23 cellular contexts compared by ENCODE assay signal in genomic region chr5:174573210-174574014, GRCh38.
DNase-seq lines count a peak whose midpoint lies in the region; ATAC-seq, FAIRE-seq and TF ChIP-seq lines count a peak whose summit lies in the region.
"Had no signal": no experiment of that assay in that cellular context is flagged by ENCODE, and none has a peak within 500 bp of the region (broad histone marks: within the 10 kb centered on the region; RNA-seq: fewer than 3 reads in every experiment).

No MANE protein-coding gene starts in this region.

- no peak overlapping the region for H3K4me3 Mint-ChIP-seq in activated naive CD8-positive, alpha-beta T cell treated with anti-CD3 and anti-CD28 coated beads for 36 hours
- H3K4me3 Mint-ChIP-seq: CD4-positive, alpha-beta T cell; GM23338 had no signal

- H2BK20ac ChIP-seq in IMR-90 (ENCODE audit: low read depth, low read length): peak overlapping the region; percentile 30; the same call in 1 of the 2 replicates
- no peak overlapping the region for H2BK20ac ChIP-seq in H1 (ENCODE audit: low read length)

- H4K91ac ChIP-seq in IMR-90 (ENCODE audit: insufficient read depth, low read depth, low read length): peak overlapping the region; percentile 6; the same call in 1 of the 2 replicates
- no peak overlapping the region for H4K91ac ChIP-seq in H1 (replicated peaks; ENCODE audit: insufficient read length, low read length)
- peak overlapping the region; percentile 87 for H4K91ac ChIP-seq in trophoblast cell (ENCODE audit: low read depth, low read length)

- peak overlapping the region; percentile 27; the same call in 1 of the 2 replicates for H3K14ac ChIP-seq in IMR-90 (replicated peaks; ENCODE audit: low read depth, low read length)
- no peak overlapping the region for H3K14ac ChIP-seq in H1 (ENCODE audit: insufficient read length)
- H3K14ac ChIP-seq in trophoblast cell (ENCODE audit: low read length): peak overlapping the region; percentile 38

- no peak overlapping the region; the same call in 1 of the 2 replicates for H3K18ac ChIP-seq in IMR-90 (ENCODE audit: low read depth, low read length)
- peak overlapping the region; percentile 6; the same call in 1 of the 2 replicates for H3K18ac ChIP-seq in H1 (ENCODE audit: extremely low read depth, low read length)
- peak overlapping the region; percentile 20 for H3K18ac ChIP-seq in mesendoderm (ENCODE audit: low read length)
- peak overlapping the region; percentile 3 for H3K18ac ChIP-seq in trophoblast cell (ENCODE audit: low read length)

- DNase-seq in IMR-90: peak; percentile 19
- DNase-seq in H1 (ENCODE audit: low read depth in 1 of 2, low spot score in 2 of 2): no peak
- DNase-seq in mesendoderm: no peak
- DNase-seq in trophoblast cell: no peak
- no peak for DNase-seq in activated naive CD8-positive, alpha-beta T cell treated with anti-CD3 and anti-CD28 coated beads for 36 hours
- DNase-seq in NCI-H524 treated with DMSO at 0.1 percent for 48 hours (lab: John Stamatoyannopoulos, UW): no peak
- DNase-seq: CD4-positive, alpha-beta T cell; COR-L47; DMS 273 treated with DMSO at 0.1 percent for 48 hours; DMS79 treated with DMSO at 0.1 percent for 48 hours; KG1; NCI-H1092 treated with DMSO at 0.1 percent for 48 hours; NCI-H1436 treated with DMSO at 0.1 percent for 48 hours; NCI-H1930; NCI-H226; NCI-H510A treated with DMSO at 0.1 percent for 48 hours; NCI-H774; Peyer's patch; SW 1271 had no signal

- no peak overlapping the region for H3K27ac Mint-ChIP-seq in activated naive CD8-positive, alpha-beta T cell treated with anti-CD3 and anti-CD28 coated beads for 36 hours
- H3K27ac Mint-ChIP-seq: CD4-positive, alpha-beta T cell; GM23338 had no signal

- H3K23ac ChIP-seq in IMR-90 (ENCODE audit: low read depth, low read length) (no peak overlapping the region), H1 (ENCODE audit: insufficient read length) (no peak overlapping the region), mesendoderm (ENCODE audit: low read length) (no peak overlapping the region), trophoblast cell (ENCODE audit: low read length) (no peak overlapping the region)

- no peak for TF ChIP-seq EP300 in H1 (IDR thresholded peaks at IDR 0.05; ENCODE audit: borderline replicate concordance in 1 of 2, low read depth in 2 of 2, low read length in 2 of 2)

- 25% methylated on average over 3 of the region's 14 CpGs; no CpG with 5 or more reads in 1 of the 2 experiments for WGBS in IMR-90 (ENCODE audit: extremely low coverage in 2 of 2, insufficient read length in 1 of 2), 2 experiments
- WGBS in H1 (ENCODE audit: extremely low coverage in 1 of 2, insufficient coverage in 1 of 2, insufficient read length in 1 of 2, insufficient replicate concordance in 2 of 2, low coverage in 1 of 2, low lambda C conversion rate in 2 of 2, missing lambda C conversion rate in 1 of 2), 2 experiments: 81% methylated on average over 14 of the region's 14 CpGs; no CpG with 5 or more reads in 1 of the 2 experiments
- no CpG with 5 or more reads among the region's 14 CpGs for WGBS in mesendoderm (ENCODE audit: extremely low coverage, insufficient coverage, low lambda C conversion rate)
- no CpG with 5 or more reads among the region's 14 CpGs for WGBS in trophoblast cell (ENCODE audit: extremely low coverage, insufficient coverage, insufficient read length)

- H3K27me3 ChIP-seq in IMR-90 (ENCODE audit: control insufficient read depth, insufficient read depth, low read length) (no peaks in the 10 kb centered on the region), H1 (replicated peaks in 1 of 4; ENCODE audit: control insufficient read depth in 3 of 4, extremely low read depth in 1 of 4, insufficient read depth in 3 of 4, low read length in 3 of 4) (no peaks in the 10 kb centered on the region), mesendoderm (ENCODE audit: insufficient read depth, low read length, poor library complexity) (no peaks in the 10 kb centered on the region), trophoblast cell (ENCODE audit: insufficient read depth, low read length) (no peaks in the 10 kb centered on the region)
- H3K27me3 ChIP-seq: BLaER1, Peyer's patch had no signal

- in situ Hi-C loops in IMR-90 (cut with MboI; ENCODE audit: low sequenced_read_pairs): no loop called here

- no TSS peak for BruUV-seq in IMR-90 (replicated peaks; lab: Mats Ljungman, UMichigan)

- H3K36me3 Mint-ChIP-seq in activated naive CD8-positive, alpha-beta T cell treated with anti-CD3 and anti-CD28 coated beads for 36 hours: no peaks in the 10 kb centered on the region

- H2BK12ac ChIP-seq in H1 (ENCODE audit: low read depth, low read length) (no peak overlapping the region), trophoblast cell (ENCODE audit: low read length) (peak overlapping the region; percentile 96)

- FAIRE-seq in H1 (lab: Jason Lieb, UNC): no peak

- no peaks in the 10 kb centered on the region for H3K9me3 ChIP-seq in IMR-90 (ENCODE audit: control insufficient read depth, insufficient read depth, low read length)
- no peaks in the 10 kb centered on the region for H3K9me3 ChIP-seq in H1 (ENCODE audit: insufficient read depth in 2 of 2, low read depth in 1 of 2, low read length in 1 of 2)
- no peaks in the 10 kb centered on the region for H3K9me3 ChIP-seq in trophoblast cell (ENCODE audit: insufficient read depth, low read depth, low read length)
- H3K9me3 ChIP-seq: BLaER1, Peyer's patch had no signal

- no peaks in the 10 kb centered on the region for H4K20me1 ChIP-seq in IMR-90 (ENCODE audit: insufficient read depth, low read length)
- no peaks in the 10 kb centered on the region for H4K20me1 ChIP-seq in H1 (replicated peaks in 1 of 2; ENCODE audit: control insufficient read depth in 1 of 2, insufficient read depth in 2 of 2, low read length in 2 of 2)
- H4K20me1 ChIP-seq: BLaER1 had no signal

- no peak overlapping the region for H2AK9ac ChIP-seq in IMR-90 (replicated peaks; ENCODE audit: low read depth, low read length, poor library complexity)

- H4K12ac ChIP-seq in trophoblast cell (ENCODE audit: low read depth, low read length): no peak overlapping the region

- no peak overlapping the region for H3K56ac ChIP-seq in IMR-90 (ENCODE audit: extremely low read depth, insufficient read depth, low read length)
- H3K56ac ChIP-seq in H1 (replicated peaks; ENCODE audit: insufficient read length, low read depth, low read length): no peak overlapping the region
- H3K56ac ChIP-seq in mesendoderm (ENCODE audit: low read length): no peak overlapping the region

- no peaks in the 10 kb centered on the region for H3K4me1 Mint-ChIP-seq in activated naive CD8-positive, alpha-beta T cell treated with anti-CD3 and anti-CD28 coated beads for 36 hours

- H3K79me2 ChIP-seq in H1 (ENCODE audit: control insufficient read depth in 1 of 2, insufficient read depth in 2 of 2, low read length in 2 of 2): no peaks in the 10 kb centered on the region
- H3K79me2 ChIP-seq in mesendoderm (ENCODE audit: control insufficient read depth, insufficient read depth, low read length): no peaks in the 10 kb centered on the region
- H3K79me2 ChIP-seq in trophoblast cell (ENCODE audit: control insufficient read depth, insufficient read depth, low read length, poor library complexity): peaks cover 3% of the 10 kb centered on the region

- H3K79me1 ChIP-seq in IMR-90 (ENCODE audit: low read depth in 1 of 2, low read length in 2 of 2): no peaks in the 10 kb centered on the region
- H3K79me1 ChIP-seq in H1 (ENCODE audit: low read depth, low read length): no peaks in the 10 kb centered on the region
- H3K79me1 ChIP-seq in mesendoderm (ENCODE audit: low read length): no peaks in the 10 kb centered on the region
- peaks cover 23% of the 10 kb centered on the region for H3K79me1 ChIP-seq in trophoblast cell (ENCODE audit: low read length)

- H2BK120ac ChIP-seq in IMR-90 (ENCODE audit: low read depth, low read length): peak overlapping the region; percentile 63
- no peak overlapping the region for H2BK120ac ChIP-seq in H1 (replicated peaks; ENCODE audit: low read depth, low read length)
- H2BK120ac ChIP-seq in mesendoderm (ENCODE audit: low read depth, low read length): peak overlapping the region; percentile 73
- H2BK120ac ChIP-seq in trophoblast cell (ENCODE audit: insufficient read depth, low read length, poor library complexity): peak overlapping the region; percentile 59

- H3K4me3 ChIP-seq in IMR-90 (ENCODE audit: insufficient read depth, low read depth, low read length) (no peak overlapping the region), H1 (ENCODE audit: extremely low read depth in 1 of 4, insufficient read depth in 2 of 4, low read depth in 3 of 4, low read length in 4 of 4) (no peak overlapping the region), mesendoderm (ENCODE audit: low read length) (no peak overlapping the region), trophoblast cell (ENCODE audit: low read depth, low read length) (no peak overlapping the region)
- H3K4me3 ChIP-seq: BLaER1, GM23338, Peyer's patch had no signal

- H3K27ac ChIP-seq in IMR-90 (ENCODE audit: insufficient read depth, low read length): no peak overlapping the region
- no peak overlapping the region for H3K27ac ChIP-seq in H1 (ENCODE audit: low read depth, low read length)
- H3K27ac ChIP-seq in mesendoderm (ENCODE audit: low read depth, low read length): no peak overlapping the region
- H3K27ac ChIP-seq in trophoblast cell (ENCODE audit: low read depth, low read length): no peak overlapping the region
- H3K27ac ChIP-seq: BLaER1, Peyer's patch had no signal

- intact Hi-C loops in IMR-90 (cut with micrococcal nuclease): loop anchor here (2.0 to 5.0 kb wide), 2 partner anchors 151 to 164 kb away; partner anchors contain the start of gene MSX2

- CTCF ChIA-PET in IMR-90 (lab: Yijun Ruan, JAX) (interaction anchor here (1.3 kb wide), 2 partner anchors 27 to 109 kb away, joined by 3 read pairs; no protein-coding TSS in a partner anchor), H1 (lab: Charles Lee; ENCODE audit: partially characterized antibody) (interaction anchor here (1.1 to 4.2 kb wide), 7 partner anchors 8 to 160 kb away, joined by 3 to 16 read pairs (median 4); no protein-coding TSS in a partner anchor)

- H3K27me3 Mint-ChIP-seq in activated naive CD8-positive, alpha-beta T cell treated with anti-CD3 and anti-CD28 coated beads for 36 hours: peaks cover 11% of the 10 kb centered on the region

- H4K8ac ChIP-seq in IMR-90 (ENCODE audit: low read depth in 2 of 2, low read length in 2 of 2): peak overlapping the region; percentile 7 to 20; a peak in 1 of 4 replicates
- no peak overlapping the region; the same call in 1 of the 2 replicates for H4K8ac ChIP-seq in H1 (ENCODE audit: extremely low read depth, insufficient read depth, low read length)
- H4K8ac ChIP-seq in mesendoderm (ENCODE audit: low read depth, low read length): no peak overlapping the region
- peak overlapping the region; percentile 72 for H4K8ac ChIP-seq in trophoblast cell (ENCODE audit: low read depth, low read length)

- H3K36me3 ChIP-seq in IMR-90 (ENCODE audit: control insufficient read depth, insufficient read depth, low read length): no peaks in the 10 kb centered on the region
- no peaks in the 10 kb centered on the region for H3K36me3 ChIP-seq in H1 (ENCODE audit: control insufficient read depth in 2 of 4, insufficient read depth in 4 of 4, low read length in 3 of 4)
- no peaks in the 10 kb centered on the region for H3K36me3 ChIP-seq in mesendoderm (ENCODE audit: control insufficient read depth, insufficient read depth, low read length)
- H3K36me3 ChIP-seq in trophoblast cell (ENCODE audit: control insufficient read depth in 1 of 2, insufficient read depth in 2 of 2, low read length in 2 of 2): no peaks in the 10 kb centered on the region
- H3K36me3 ChIP-seq: BLaER1, Peyer's patch had no signal

- dilution Hi-C loops in IMR-90 (cut with HindIII; ENCODE audit: low sequenced_read_pairs, unreplicated experiment): no loop called here

- H3K9me3 Mint-ChIP-seq in activated naive CD8-positive, alpha-beta T cell treated with anti-CD3 and anti-CD28 coated beads for 36 hours: no peaks in the 10 kb centered on the region
- H3K9me3 Mint-ChIP-seq: CD4-positive, alpha-beta T cell; GM23338 had no signal

- TF ChIP-seq POLR2A in IMR-90 (IDR thresholded peaks at IDR 0.05; ENCODE audit: low read depth, low read length) (no peak), H1 (IDR thresholded peaks at IDR 0.05; ENCODE audit: control extremely low read depth in 1 of 2, low read depth in 2 of 2, low read length in 2 of 2) (no peak)

- H3K4ac ChIP-seq in IMR-90 (ENCODE audit: low read depth, low read length) (peak overlapping the region; percentile 3), H1 (replicated peaks; ENCODE audit: insufficient read length, low read depth, low read length) (no peak overlapping the region), mesendoderm (ENCODE audit: low read depth, low read length) (no peak overlapping the region), trophoblast cell (ENCODE audit: low read depth, low read length) (no peak overlapping the region)

- H3K4me2 ChIP-seq in IMR-90 (ENCODE audit: low read depth, low read length) (no peak overlapping the region), H1 (ENCODE audit: insufficient read depth in 1 of 2, low read depth in 2 of 2, low read length in 2 of 2) (no peak overlapping the region), mesendoderm (ENCODE audit: low read length) (no peak overlapping the region), trophoblast cell (ENCODE audit: low read length) (no peak overlapping the region)
- H3K4me2 ChIP-seq: BLaER1, GM23338 had no signal

- peak overlapping the region; percentile 13; the same call in 1 of the 2 replicates for H2AK5ac ChIP-seq in IMR-90 (ENCODE audit: low read depth, low read length)
- no peak overlapping the region for H2AK5ac ChIP-seq in H1 (ENCODE audit: low read depth, low read length)
- no peak overlapping the region for H2AK5ac ChIP-seq in mesendoderm (ENCODE audit: low read length)
- H2AK5ac ChIP-seq in trophoblast cell (ENCODE audit: low read length): peak overlapping the region; percentile 42

- H3K9ac ChIP-seq in IMR-90 (ENCODE audit: low read depth, low read length) (no peak overlapping the region), H1 (replicated peaks in 1 of 4; ENCODE audit: extremely low read depth in 1 of 4, low read depth in 3 of 4, low read length in 3 of 4) (no peak overlapping the region), mesendoderm (ENCODE audit: low read length) (no peak overlapping the region), trophoblast cell (ENCODE audit: low read length) (no peak overlapping the region)
- H3K9ac ChIP-seq: BLaER1 had no signal

- H2BK15ac ChIP-seq in IMR-90 (ENCODE audit: low read depth, low read length) (peak overlapping the region; percentile 73; the same call in 1 of the 3 replicates), H1 (ENCODE audit: low read length) (no peak overlapping the region), mesendoderm (replicated peaks; ENCODE audit: low read depth) (no peak overlapping the region)

- POLR2A ChIA-PET in IMR-90 (lab: Charles Lee; ENCODE audit: unreplicated experiment) (no interaction called here), H1 (lab: Charles Lee; ENCODE audit: partially characterized antibody) (interaction anchor here (0.6 kb wide), 1 partner anchor 94 kb away, joined by 3 read pairs; no protein-coding TSS in a partner anchor)

- no peaks in the 10 kb centered on the region for H3K23me2 ChIP-seq in H1 (ENCODE audit: low read depth, low read length)

- H3K4me1 ChIP-seq in IMR-90 (ENCODE audit: control insufficient read depth, insufficient read depth, low read length) (peaks cover 12% of the 10 kb centered on the region), H1 (replicated peaks in 1 of 4; ENCODE audit: control insufficient read depth in 3 of 4, insufficient read depth in 4 of 4, low read length in 3 of 4) (no peaks in the 10 kb centered on the region; a peak in 1 of 7 replicates), mesendoderm (ENCODE audit: control insufficient read depth, low read depth, low read length) (peaks cover 11% of the 10 kb centered on the region), trophoblast cell (ENCODE audit: control insufficient read depth in 1 of 2, insufficient read depth in 2 of 2, low read length in 2 of 2) (peaks cover 15 to 18% of the 10 kb centered on the region in 2 experiments)
- H3K4me1 ChIP-seq: BLaER1 had no signal

- no peak overlapping the region; the same call in 1 of the 2 replicates for H4K5ac ChIP-seq in IMR-90 (ENCODE audit: low read depth, low read length)
- H4K5ac ChIP-seq in H1 (ENCODE audit: insufficient read length, low read depth, low read length): no peak overlapping the region
- no peak overlapping the region for H4K5ac ChIP-seq in mesendoderm (ENCODE audit: low read length)

- H3K9me1 ChIP-seq in IMR-90 (ENCODE audit: insufficient read depth, low read length): peaks cover 3% of the 10 kb centered on the region

- no peak overlapping the region for H2AFZ ChIP-seq in IMR-90 (replicated peaks; ENCODE audit: low read length, poor library complexity)
- H2AFZ ChIP-seq in H1 (ENCODE audit: low read length): no peak overlapping the region
- H2AFZ ChIP-seq in trophoblast cell (ENCODE audit: insufficient read depth, low read length, poor library complexity): no peak overlapping the region
- H2AFZ ChIP-seq: GM23338 had no signal

- TF ChIP-seq CTCF in IMR-90 (conservative IDR thresholded peaks at IDR 0.05; ENCODE audit: low read depth, low read length) (no peak), H1 (IDR thresholded peaks at IDR 0.05; ENCODE audit: control extremely low read depth in 1 of 3, insufficient read depth in 1 of 3, low read depth in 1 of 3, low read length in 3 of 3) (no peak)

- ATAC-seq in IMR-90 (ENCODE audit: low read depth) (no peak), HG03175 (IDR thresholded peaks at IDR 0.05; ENCODE audit: unreplicated experiment) (no peak), GM21619 (IDR thresholded peaks at IDR 0.05; ENCODE audit: unreplicated experiment) (no peak)
- ATAC-seq: GM23338 had no signal

- TF ChIP-seq RAD21 in IMR-90 (IDR thresholded peaks at IDR 0.05; ENCODE audit: low read length) (no peak), H1 (IDR thresholded peaks at IDR 0.05 in 1 of 2, conservative IDR thresholded peaks at IDR 0.05 in 1 of 2; ENCODE audit: low read depth in 2 of 2, low read length in 2 of 2) (no peak)

- H2BK5ac ChIP-seq in IMR-90 (ENCODE audit: low read depth, low read length, poor library complexity, severe bottlenecking) (no peak overlapping the region), H1 (ENCODE audit: low read depth, low read length) (no peak overlapping the region), mesendoderm (ENCODE audit: low read length) (no peak overlapping the region), trophoblast cell (ENCODE audit: low read depth, low read length, poor library complexity) (peak overlapping the region; percentile 51)

Comparison
In these comparisons a context has a peak if more than half of its experiments do, and no peak if none do; other contexts are left out.
1. H2AK5ac ChIP-seq: peak in IMR-90 (single experiment) and trophoblast cell (single experiment); none in H1 (single experiment) and mesendoderm (single experiment).
2. H4K8ac ChIP-seq: peak in IMR-90 (2 of 2) and trophoblast cell (single experiment); none in H1 (single experiment) and mesendoderm (single experiment).